In genomic region chr10:59864141-59864962, GRCh38 we compare ENCODE assay signal across 10 cellular contexts. TPM values are rescaled to one million over a fixed set of nuclear protein-coding genes. Genes with fewer than 3 reads are reported as not detected.
A peak's percentile ranks its signal among the peaks of the same experiment; 100 is the strongest.
DNase-seq lines count a peak whose midpoint lies in the region; ATAC-seq and TF ChIP-seq lines count a peak whose summit lies in the region.
"Had no signal": no experiment of that assay in that cellular context is flagged by ENCODE, and none has a peak within 500 bp of the region (broad histone marks: within the 10 kb centered on the region; RNA-seq: fewer than 3 reads in every experiment).

No MANE protein-coding gene starts in this region.

- no peaks in the 10 kb centered on the region for H3K36me3 ChIP-seq in stomach
- H3K36me3 ChIP-seq: neural progenitor cell had no signal

- H3K27me3 Mint-ChIP-seq in activated T-cell treated with anti-CD3 and anti-CD28 coated beads, Interleukin-2, amount 50 U/mL, for 24 hours: no peaks in the 10 kb centered on the region

- H3K4me1 Mint-ChIP-seq in activated T-cell treated with anti-CD3 and anti-CD28 coated beads, Interleukin-2, amount 50 U/mL, for 24 hours (ENCODE audit: low read depth): peaks cover 73% of the 10 kb centered on the region
- H3K4me1 Mint-ChIP-seq: neural progenitor cell had no signal

- H3K36me3 Mint-ChIP-seq in activated T-cell treated with anti-CD3 and anti-CD28 coated beads, Interleukin-2, amount 50 U/mL, for 24 hours (ENCODE audit: low read depth): peaks cover 25% of the 10 kb centered on the region

- no peaks in the 10 kb centered on the region for H3K9me3 ChIP-seq in stomach

- H3K27me3 ChIP-seq in stomach: no peaks in the 10 kb centered on the region
- H3K27me3 ChIP-seq: neural progenitor cell had no signal

- H3K4me3 ChIP-seq in stomach: no peak overlapping the region
- H3K4me3 ChIP-seq: neural progenitor cell had no signal

- peaks cover 6% of the 10 kb centered on the region for H3K9me3 Mint-ChIP-seq in activated T-cell treated with anti-CD3 and anti-CD28 coated beads, Interleukin-2, amount 50 U/mL, for 24 hours

- CTCF ChIA-PET in RWPE1 (lab: Yijun Ruan, JAX): interaction anchor here (0.6 to 1.8 kb wide), 12 partner anchors 13 to 1120 kb away, joined by 3 to 8 read pairs (median 3); partner anchors contain the start of gene CCDC6

- no peak for DNase-seq in activated T-cell treated with anti-CD3 and anti-CD28 coated beads, Interleukin-2, amount 50 U/mL, for 24 hours
- DNase-seq in activated T-cell treated with anti-CD3 and anti-CD28 coated beads, Interleukin-2, amount 50 U/mL, for 1 hour: no peak
- peak; percentile 20 for DNase-seq in RWPE1 (ENCODE audit: low spot score)
- no peak for DNase-seq in left cardiac atrium
- no peak for DNase-seq in stomach
- DNase-seq in GM19240 (ENCODE audit: insufficient read length, low spot score): no peak
- DNase-seq: NCI-H2107 had no signal

- H3K4me3 Mint-ChIP-seq in activated T-cell treated with anti-CD3 and anti-CD28 coated beads, Interleukin-2, amount 50 U/mL, for 24 hours: no peak overlapping the region
- H3K4me3 Mint-ChIP-seq: neural progenitor cell had no signal

- intact Hi-C loops in left cardiac atrium (cut with DNase I): loop anchor here in 1 of 2 donors (10.0 kb wide), 1 partner anchor 170 kb away; no protein-coding TSS in a partner anchor
- intact Hi-C loops in stomach (cut with DNase I; ENCODE audit: low total_unique reads): no loop called here

- POLR2A ChIA-PET in RWPE1 (lab: Yijun Ruan, JAX; ENCODE audit: low non-redundant PET): interaction anchor here (1.6 kb wide), 1 partner anchor 42 kb away, joined by 12 read pairs; the partner anchor contains the start of gene CCDC6

- TF ChIP-seq EP300 in stomach (IDR thresholded peaks at IDR 0.05): no peak

- H3K27ac Mint-ChIP-seq in activated T-cell treated with anti-CD3 and anti-CD28 coated beads, Interleukin-2, amount 50 U/mL, for 24 hours: peak overlapping the region; percentile 37
- H3K27ac Mint-ChIP-seq: neural progenitor cell had no signal

- 27 to 47% (median 36%) methylated on average over 5 of the region's 5 CpGs for WGBS in stomach, 5 donors

- H3K27ac ChIP-seq in RWPE1 (no peak overlapping the region), stomach (peak overlapping the region; percentile 13 to 55 (median 41))
- H3K27ac ChIP-seq: neural progenitor cell had no signal

- TF ChIP-seq POLR2A in stomach (IDR thresholded peaks at IDR 0.05): no peak

- ATAC-seq in left cardiac atrium (peak; percentile 38 to 43), HG02798 (IDR thresholded peaks at IDR 0.05; ENCODE audit: poor library complexity, unreplicated experiment) (no peak), HG02973 (IDR thresholded peaks at IDR 0.05; ENCODE audit: unreplicated experiment) (no peak)

- TF ChIP-seq CTCF in RWPE1 (conservative IDR thresholded peaks at IDR 0.05; ENCODE audit: low read depth) (no peak), stomach (IDR thresholded peaks at IDR 0.05) (no peak)

- H3K4me1 ChIP-seq in stomach: peaks cover 27 to 58% (median 38%) of the 10 kb centered on the region in 4 donors

RNA-seq across cellular contexts. Expression of gene CCDC6, which starts 42.0 kb away (rescaled TPM):
- 10 to 100 TPM; 21.0 to 24.3 TPM for total RNA-seq in left cardiac atrium
- total RNA-seq in stomach: 10 to 100 TPM; 13.9 to 56.0 (median 33.0) TPM
- polyA plus RNA-seq in stomach: 10 to 100 TPM; 12.5 to 14.8 (median 14.2) TPM

Comparison
In these comparisons a context has a peak if more than half of its experiments do, and no peak if none do; other contexts are left out.
1. ATAC-seq: peak in left cardiac atrium (2 of 2); none in HG02798 (single experiment) and HG02973 (single experiment).